In genomic region chrX:40092808-40093435, GRCh38 we compare ENCODE assay signal across 12 cellular contexts. TPM values are rescaled to one million over a fixed set of nuclear protein-coding genes. Genes with fewer than 3 reads are reported as not detected.
DNase-seq lines count a peak whose midpoint lies in the region; ATAC-seq, FAIRE-seq and TF ChIP-seq lines count a peak whose summit lies in the region.
"Had no signal": no experiment of that assay in that cellular context is flagged by ENCODE, and none has a peak within 500 bp of the region (broad histone marks: within the 10 kb centered on the region; RNA-seq: fewer than 3 reads in every experiment).

No MANE protein-coding gene starts in this region.

- CTCF ChIA-PET in Calu3 (lab: Charles Lee) (interaction anchor here (0.7 kb wide), 1 partner anchor 71 kb away, joined by 3 read pairs; no protein-coding TSS in a partner anchor), GM12878 (lab: Yijun Ruan, JAX) (interaction anchor here (0.9 kb wide), 1 partner anchor 9 kb away, joined by 3 read pairs; no protein-coding TSS in a partner anchor)

- no peak for TF ChIP-seq POLR2A in GM12878 (IDR thresholded peaks at IDR 0.05; ENCODE audit: low read depth, low read length)

- ATAC-seq in GM12878: no peak
- ATAC-seq in natural killer cell treated with Interleukin-12 subunit alpha and Interleukin-12 subunit beta and Interleukin-15 and Interleukin-18, amount 100 ng/mL, for 72 hours: no peak
- no peak for ATAC-seq in HG02970 (IDR thresholded peaks at IDR 0.05; ENCODE audit: low FRiP score, unreplicated experiment)
- ATAC-seq in GM21723 (IDR thresholded peaks at IDR 0.05; ENCODE audit: unreplicated experiment): no peak

- TF ChIP-seq RAD21 in GM12878 (IDR thresholded peaks at IDR 0.05; ENCODE audit: insufficient read depth, low read depth, low read length): no peak

- H3K4me1 Mint-ChIP-seq in Calu3 (ENCODE audit: low read depth, unreplicated experiment): peaks cover 39% of the 10 kb centered on the region
- H3K4me1 Mint-ChIP-seq in natural killer cell treated with Interleukin-12 subunit alpha and Interleukin-12 subunit beta and Interleukin-15 and Interleukin-18, amount 100 ng/mL, for 72 hours (ENCODE audit: low read depth in 2 of 2): peaks cover 37 to 38% of the 10 kb centered on the region in 2 donors

- DNase-seq in Calu3 (no peak), GM12878 (ENCODE audit: low read depth, low spot score) (no peak), NCI-H1694 (lab: John Stamatoyannopoulos, UW) (no peak)
- no peak for DNase-seq in natural killer cell treated with Interleukin-12 subunit alpha and Interleukin-12 subunit beta and Interleukin-15 and Interleukin-18, amount 100 ng/mL, for 72 hours (ENCODE audit: low spot score)
- DNase-seq: activated CD8-positive, alpha-beta memory T cell treated with anti-CD3 and anti-CD28 coated beads, Interleukin-2, amount 50 U/mL, for 48 hours; MM.1S; RPMI8226; T1000 had no signal

- peaks cover 35% of the 10 kb centered on the region for H3K27me3 ChIP-seq in HUES6 (ENCODE audit: control insufficient read depth, insufficient read depth, low read length)
- no peaks in the 10 kb centered on the region for H3K27me3 ChIP-seq in GM12878 (replicated peaks in 1 of 2; ENCODE audit: control insufficient read depth in 2 of 2, insufficient read depth in 2 of 2, low read length in 1 of 2)

- no peak overlapping the region for H3K27ac Mint-ChIP-seq in Calu3 (ENCODE audit: unreplicated experiment)
- H3K27ac Mint-ChIP-seq in natural killer cell treated with Interleukin-12 subunit alpha and Interleukin-12 subunit beta and Interleukin-15 and Interleukin-18, amount 100 ng/mL, for 72 hours: no peak overlapping the region

- H3K4me3 ChIP-seq in HUES6 (ENCODE audit: low read depth, low read length) (peak overlapping the region; percentile 66), GM12878 (no peak overlapping the region)

- H3K4me1 ChIP-seq in HUES6 (ENCODE audit: control insufficient read depth, insufficient read depth, low read length): peaks cover 39% of the 10 kb centered on the region
- H3K4me1 ChIP-seq in GM12878 (ENCODE audit: control insufficient read depth, insufficient read depth, low read length): no peaks in the 10 kb centered on the region; the same call in 1 of the 2 replicates

- H3K9ac ChIP-seq in HUES6 (ENCODE audit: low read length) (peak overlapping the region; percentile 93), GM12878 (ENCODE audit: control insufficient read depth, insufficient read depth, low read length) (no peak overlapping the region)

- H3K9me3 Mint-ChIP-seq in Calu3 (ENCODE audit: low read depth, unreplicated experiment): no peaks in the 10 kb centered on the region
- no peaks in the 10 kb centered on the region for H3K9me3 Mint-ChIP-seq in natural killer cell treated with Interleukin-12 subunit alpha and Interleukin-12 subunit beta and Interleukin-15 and Interleukin-18, amount 100 ng/mL, for 72 hours

- intact Hi-C loops in Calu3 (cut with micrococcal nuclease; ENCODE audit: unreplicated experiment): loop anchor here (10.0 kb wide), 1 partner anchor 278 kb away; no protein-coding TSS in a partner anchor
- intact Hi-C loops in GM12878 (cut with micrococcal nuclease; ENCODE audit: unreplicated experiment): loop anchor here (10.0 kb wide), 2 partner anchors 172 to 382 kb away; no protein-coding TSS in a partner anchor

- BruUV-seq in Calu3 (replicated peaks; lab: Mats Ljungman, UMichigan) (TSS peak; percentile 9), GM12878 (replicated peaks; lab: Mats Ljungman, UMichigan) (TSS peak; percentile 34)

- no peaks in the 10 kb centered on the region for H3K9me3 ChIP-seq in HUES6 (ENCODE audit: control insufficient read depth, insufficient read depth, low read depth, low read length)
- no peaks in the 10 kb centered on the region; the same call in 2 of the 3 replicates for H3K9me3 ChIP-seq in GM12878 (replicated peaks; ENCODE audit: control insufficient read depth, insufficient read depth, low read length)

- in situ Hi-C loops in GM12878 (cut with MboI): no loop called here

- TF ChIP-seq CTCF in Calu3 (IDR thresholded peaks at IDR 0.05; ENCODE audit: unreplicated experiment) (no peak), GM12878 (IDR thresholded peaks at IDR 0.05 in 2 of 3, conservative IDR thresholded peaks at IDR 0.05 in 1 of 3; ENCODE audit: control insufficient read depth in 2 of 3, extremely low read depth in 1 of 3, insufficient read depth in 1 of 3, low read depth in 3 of 3, low read length in 3 of 3) (no peak)

- H3K27me3 Mint-ChIP-seq in Calu3 (ENCODE audit: unreplicated experiment): peaks cover 24% of the 10 kb centered on the region
- peaks cover 0 to 18% of the 10 kb centered on the region in 2 donors for H3K27me3 Mint-ChIP-seq in natural killer cell treated with Interleukin-12 subunit alpha and Interleukin-12 subunit beta and Interleukin-15 and Interleukin-18, amount 100 ng/mL, for 72 hours

- H3K27ac ChIP-seq in HUES6 (ENCODE audit: low read depth, low read length): peak overlapping the region; percentile 93
- no peak overlapping the region for H3K27ac ChIP-seq in GM12878 (ENCODE audit: control insufficient read depth, insufficient read depth)

- FAIRE-seq in GM12878 (lab: Jason Lieb, UNC): no peak
- FAIRE-seq: GM12891 had no signal

- RAD21 ChIA-PET in GM12878 (lab: Charles Lee; ENCODE audit: unreplicated experiment): interaction anchor here (0.5 kb wide), 1 partner anchor 596 kb away, joined by 3 read pairs; no protein-coding TSS in a partner anchor

- peaks cover 34% of the 10 kb centered on the region for H3K79me2 ChIP-seq in GM12878 (ENCODE audit: control insufficient read depth, insufficient read depth, low read length)

- no peak overlapping the region for H2AFZ ChIP-seq in GM12878 (ENCODE audit: control insufficient read depth, low read depth, low read length)

- H3K36me3 ChIP-seq in HUES6 (ENCODE audit: control insufficient read depth, insufficient read depth, low read length) (no peaks in the 10 kb centered on the region), GM12878 (ENCODE audit: control insufficient read depth in 2 of 2, insufficient read depth in 2 of 2, low read length in 1 of 2) (no peaks in the 10 kb centered on the region)

- POLR2A ChIA-PET in GM12878 (lab: Charles Lee): no interaction called here

- no peak for TF ChIP-seq EP300 in GM12878 (IDR thresholded peaks at IDR 0.05; ENCODE audit: borderline replicate concordance in 1 of 2, control insufficient read depth in 1 of 2, low read depth in 2 of 2, low read length in 2 of 2)

- SMC1A ChIA-PET in GM12878 (lab: Charles Lee; ENCODE audit: uncharacterized antibody, unreplicated experiment): no interaction called here

- peaks cover 49% of the 10 kb centered on the region for H3K36me3 Mint-ChIP-seq in Calu3 (ENCODE audit: insufficient read depth, unreplicated experiment)
- H3K36me3 Mint-ChIP-seq in natural killer cell treated with Interleukin-12 subunit alpha and Interleukin-12 subunit beta and Interleukin-15 and Interleukin-18, amount 100 ng/mL, for 72 hours: no peaks in the 10 kb centered on the region

- no peak overlapping the region for H3K4me2 ChIP-seq in GM12878 (ENCODE audit: control insufficient read depth, insufficient read depth)

- H4K20me1 ChIP-seq in GM12878 (ENCODE audit: control insufficient read depth, insufficient read depth): no peaks in the 10 kb centered on the region; the same call in none of the 2 replicates

- 51% methylated on average over 9 of the region's 9 CpGs for WGBS in GM12878 (ENCODE audit: insufficient coverage, insufficient replicate concordance, low lambda C conversion rate, missing lambda C conversion rate)

- H3K4me3 Mint-ChIP-seq in Calu3 (ENCODE audit: low read depth, unreplicated experiment): peak overlapping the region; percentile 36
- H3K4me3 Mint-ChIP-seq in natural killer cell treated with Interleukin-12 subunit alpha and Interleukin-12 subunit beta and Interleukin-15 and Interleukin-18, amount 100 ng/mL, for 72 hours: peak overlapping the region; percentile 63

TF ChIP-seq in GM12878, 131 proteins besides CTCF, POLR2A, EP300 and RAD21 (continues in another document):
- TF ChIP-seq CBX5 (IDR thresholded peaks at IDR 0.05; ENCODE audit: low read depth) (no peak), SMAD5 (IDR thresholded peaks at IDR 0.05; ENCODE audit: low read depth) (no peak)

RNA-seq across cellular contexts. Expression of gene BCOR, which starts 4.8 kb away (rescaled TPM):
- total RNA-seq in Calu3 (2022) (20.6 and 21.1 TPM in 2 replicates), GM12878 (2014; rRNA removed) (9.9 and 12.8 TPM in 2 replicates), GM12878 (2014; rRNA removed; fragmentation: Illumina TruSeq; extraction: Trizol) (7.0 and 7.3 TPM in 2 replicates), GM12878 (2021) (16.4 and 17.5 TPM in 2 replicates)
- 8.7 and 10.9 TPM in 2 replicates for total RNA-seq in GM12878 (2013; cell fraction: nucleolus; rRNA removed)
- 9.8 TPM for polyA plus RNA-seq in GM12878 (2011; ENCODE audit: low read depth)
- polyA plus RNA-seq in GM12878 (2011; rRNA removed) (7.5 and 8.0 TPM in 2 replicates), GM12878 (2014; fragmentation: Illumina TruSeq; extraction: Trizol) (14.6 and 14.8 TPM in 2 replicates), GM12878 (2014; fragmentation: Nextera tagmentation; extraction: Ambion mirVana) (1 to 10 TPM; 5.1 to 8.0 TPM), GM12878 (2014; rRNA removed) (9.6 and 10.0 TPM in 2 replicates), GM12878 (2016; fragmentation: Nextera tagmentation; extraction: Ambion mirVana) (10 to 100 TPM; 10.1 to 10.9 TPM)
- polyA plus RNA-seq in GM12878 (2011; cell fraction: cytosol; rRNA removed): 6.9 and 11.2 TPM in 2 replicates
- 22.9 and 32.6 TPM in 2 replicates for polyA plus RNA-seq in GM12878 (2011; cell fraction: nucleus; rRNA removed)
- 12.0 and 13.5 TPM in 2 replicates for polyA plus RNA-seq in GM12878 (2012)
- 8.6 and 10.0 TPM in 2 replicates for polyA minus RNA-seq in GM12878 (2011; rRNA and poly(A)+ RNA removed)
- 8.4 and 9.4 TPM in 2 replicates for polyA minus RNA-seq in GM12878 (2011; cell fraction: cytosol; rRNA and poly(A)+ RNA removed)
- 7.9 and 12.2 TPM in 2 replicates for polyA minus RNA-seq in GM12878 (2011; cell fraction: nucleus; rRNA and poly(A)+ RNA removed)
- 10 to 100 TPM; 52.3 to 56.7 TPM for total RNA-seq in natural killer cell treated with Interleukin-12 subunit alpha and Interleukin-12 subunit beta and Interleukin-15 and Interleukin-18, amount 100 ng/mL, for 72 hours
